1 cellular context compared by ENCODE assay signal in genomic region chr10:54063514-54063913, GRCh38.
TF ChIP-seq lines count a peak whose summit lies in the region.

No MANE protein-coding gene starts in this region.

TF ChIP-seq in GM23338, 12 proteins besides CTCF, POLR2A, EP300 and RAD21 (continued from another document):
- no peak for TF ChIP-seq ZNF462 (CRISPR knock-in tag; IDR thresholded peaks at IDR 0.05)
